Comparison of ENCODE assay signal across 23 cellular contexts in genomic region chr10:122171270-122171669, GRCh38.
DNase-seq lines count a peak whose midpoint lies in the region; ATAC-seq, FAIRE-seq and TF ChIP-seq lines count a peak whose summit lies in the region.
"Had no signal": no experiment of that assay in that cellular context is flagged by ENCODE, and none has a peak within 500 bp of the region (broad histone marks: within the 10 kb centered on the region; RNA-seq: fewer than 3 reads in every experiment).

No MANE protein-coding gene starts in this region.

- DNase-seq in endothelial cell (ENCODE audit: low spot score): no peak
- DNase-seq in kidney: peak; percentile 16
- DNase-seq in gastrocnemius medialis: no peak
- no peak for DNase-seq in D721Med (ENCODE audit: insufficient read length, low spot score)
- no peak for DNase-seq in mucosa of gallbladder (ENCODE audit: low spot score)
- DNase-seq: activated CD4-positive, alpha-beta T cell treated with anti-CD3 and anti-CD28 coated beads for 1 hour; activated gamma-delta T cell treated with Interleukin-2 at 50 U/mL for 16 hours; brain microvascular endothelial cell; effector memory CD8-positive, alpha-beta T cell; GF-D8; naive B cell; NCI-H187; NCI-H69; pancreas; stimulated activated naive CD8-positive, alpha-beta T cell treated with anti-CD3 and anti-CD28 coated beads, Interleukin-15, amount 100 ng/mL, for 72 hours; trophoblast cell had no signal

- peak overlapping the region; percentile 93 for H3K27ac Mint-ChIP-seq in endothelial cell (ENCODE audit: unreplicated experiment)
- H3K27ac Mint-ChIP-seq: effector memory CD8-positive, alpha-beta T cell; memory B cell had no signal

- H3K27ac ChIP-seq in HEK293 (ENCODE audit: extremely low read depth, low read depth, low read length): no peak overlapping the region
- no peak overlapping the region for H3K27ac ChIP-seq in kidney (ENCODE audit: low read depth in 2 of 2, low read length in 2 of 2)
- peak overlapping the region; percentile 76 to 88 (median 83) for H3K27ac ChIP-seq in gastrocnemius medialis
- H3K27ac ChIP-seq: brain microvascular endothelial cell, pancreas, SJSA1 had no signal

- H3K27me3 ChIP-seq in gastrocnemius medialis: no peaks in the 10 kb centered on the region
- H3K27me3 ChIP-seq: brain microvascular endothelial cell, pancreas, SJSA1 had no signal

- TF ChIP-seq CTCF in HEK293 (tag by site-specific recombination; IDR thresholded peaks at IDR 0.05) (no peak), endothelial cell (IDR thresholded peaks at IDR 0.05; ENCODE audit: unreplicated experiment) (no peak), kidney (IDR thresholded peaks at IDR 0.05; ENCODE audit: borderline replicate concordance, extremely low read depth, insufficient read depth) (no peak), gastrocnemius medialis (IDR thresholded peaks at IDR 0.05 in 4 of 5, conservative IDR thresholded peaks at IDR 0.05 in 1 of 5) (peak in 1 of 5 experiments; percentile 4), D721Med (IDR thresholded peaks at IDR 0.05; ENCODE audit: insufficient read depth, missing control alignments) (no peak)

- H3K4me1 ChIP-seq in HEK293 (ENCODE audit: control insufficient read depth, insufficient read depth, low read length) (no peaks in the 10 kb centered on the region), kidney (ENCODE audit: control insufficient read depth in 1 of 2, insufficient read depth in 1 of 2, low read depth in 1 of 2, low read length in 2 of 2) (peaks cover 0 to 7% of the 10 kb centered on the region in 2 donors), gastrocnemius medialis (peaks cover 31 to 32% of the 10 kb centered on the region in 2 donors)
- H3K4me1 ChIP-seq: pancreas had no signal

- H3K4me3 ChIP-seq in HEK293 (ENCODE audit: low read depth, low read length): no peak overlapping the region
- H3K4me3 ChIP-seq in kidney (ENCODE audit: low read length in 2 of 2): no peak overlapping the region
- no peak overlapping the region for H3K4me3 ChIP-seq in gastrocnemius medialis
- H3K4me3 ChIP-seq: pancreas, SJSA1 had no signal

- intact Hi-C loops in kidney (cut with DNase I): no loop called here
- intact Hi-C loops in gastrocnemius medialis (cut with DNase I; ENCODE audit: low total_unique reads): no loop called here

- H3K27me3 Mint-ChIP-seq in endothelial cell (ENCODE audit: unreplicated experiment): peaks cover 3% of the 10 kb centered on the region

- no peak for FAIRE-seq in kidney (lab: Jason Lieb, UNC)
- FAIRE-seq in D721Med (lab: Jason Lieb, UNC): no peak
- FAIRE-seq: colon, pancreas, RCC 7860 had no signal

- CTCF ChIA-PET in HEK293 (lab: Yijun Ruan, JAX): interaction anchor here (0.5 kb wide), 1 partner anchor 850 kb away, joined by 3 read pairs; no protein-coding TSS in a partner anchor

- H3K4me3 Mint-ChIP-seq in endothelial cell (ENCODE audit: unreplicated experiment): no peak overlapping the region
- H3K4me3 Mint-ChIP-seq: effector memory CD8-positive, alpha-beta T cell; memory B cell; stimulated activated naive CD8-positive, alpha-beta T cell treated with anti-CD3 and anti-CD28 coated beads, Interleukin-15, amount 100 ng/mL, for 72 hours had no signal

- no peak overlapping the region for H3K9ac ChIP-seq in kidney (ENCODE audit: low read length in 2 of 2)

- H3K4me1 Mint-ChIP-seq in endothelial cell (ENCODE audit: unreplicated experiment): peaks cover 50% of the 10 kb centered on the region
- H3K4me1 Mint-ChIP-seq: memory B cell; naive B cell; stimulated activated naive CD8-positive, alpha-beta T cell treated with anti-CD3 and anti-CD28 coated beads, Interleukin-15, amount 100 ng/mL, for 72 hours had no signal

- H3K36me3 ChIP-seq in HEK293 (ENCODE audit: control insufficient read depth in 2 of 2, insufficient read depth in 1 of 2, low read length in 2 of 2): no peaks in the 10 kb centered on the region
- peaks cover 0 to 2% of the 10 kb centered on the region in 2 donors for H3K36me3 ChIP-seq in kidney (ENCODE audit: control insufficient read depth in 1 of 2, insufficient read depth in 2 of 2, low read length in 2 of 2)
- no peaks in the 10 kb centered on the region for H3K36me3 ChIP-seq in gastrocnemius medialis
- H3K36me3 ChIP-seq: brain microvascular endothelial cell, pancreas, SJSA1 had no signal

- no peaks in the 10 kb centered on the region for H3K9me3 Mint-ChIP-seq in endothelial cell (ENCODE audit: unreplicated experiment)
- H3K9me3 Mint-ChIP-seq: effector memory CD8-positive, alpha-beta T cell; memory B cell; stimulated activated naive CD8-positive, alpha-beta T cell treated with anti-CD3 and anti-CD28 coated beads, Interleukin-15, amount 100 ng/mL, for 72 hours had no signal

- in situ Hi-C loops in gastrocnemius medialis (cut with MboI; ENCODE audit: low sequenced_read_pairs in 4 of 4): no loop called here

- TF ChIP-seq POLR2A in gastrocnemius medialis (IDR thresholded peaks at IDR 0.05): no peak

- H3K9me3 ChIP-seq in HEK293 (ENCODE audit: control insufficient read depth, insufficient read depth, low read depth, low read length) (no peaks in the 10 kb centered on the region), kidney (ENCODE audit: control insufficient read depth in 1 of 2, low read length in 2 of 2) (no peaks in the 10 kb centered on the region), gastrocnemius medialis (no peaks in the 10 kb centered on the region)
- H3K9me3 ChIP-seq: pancreas, SJSA1 had no signal

- ATAC-seq in gastrocnemius medialis (no peak), HG02852 (IDR thresholded peaks at IDR 0.05; ENCODE audit: unreplicated experiment) (no peak), GM21786 (IDR thresholded peaks at IDR 0.05; ENCODE audit: unreplicated experiment) (no peak)
- ATAC-seq: effector memory CD8-positive, alpha-beta T cell; pancreas; stimulated activated naive CD8-positive, alpha-beta T cell treated with anti-CD3 and anti-CD28 coated beads, Interleukin-15, amount 100 ng/mL, for 72 hours had no signal

- peaks cover 8% of the 10 kb centered on the region for H3K36me3 Mint-ChIP-seq in endothelial cell (ENCODE audit: low read depth, unreplicated experiment)
- H3K36me3 Mint-ChIP-seq: memory B cell had no signal

- POLR2A ChIA-PET in HEK293 (lab: Yijun Ruan, JAX): no interaction called here

TF ChIP-seq in HEK293, 187 proteins besides CTCF, POLR2A, EP300 and RAD21:
- TF ChIP-seq IKZF3 (tag by site-specific recombination; IDR thresholded peaks at IDR 0.05): no peak
- 0 out of 2 replicates have a peak, but pooled peaks have one; percentile 5 for TF ChIP-seq ZBTB17 (tag by site-specific recombination; IDR thresholded peaks at IDR 0.05)
TF ChIP-seq in HEK293: peak in this region for 1.

Comparison
In these comparisons a context has a peak if more than half of its experiments do, and no peak if none do; other contexts are left out.
1. H3K27ac ChIP-seq: peak in gastrocnemius medialis (4 of 4); none in HEK293 (single experiment) and kidney (0 of 2).